ENCODE assay signal across 20 cellular contexts in genomic region chrX:102723456-102723855, GRCh38.
"Had no signal": no experiment of that assay in that cellular context is flagged by ENCODE, and none has a peak within 500 bp of the region (broad histone marks: within the 10 kb centered on the region; RNA-seq: fewer than 3 reads in every experiment).

No MANE protein-coding gene starts in this region.

- H3K36me3 ChIP-seq: brain microvascular endothelial cell, gastroesophageal sphincter, lower lobe of right lung, sigmoid colon, upper lobe of right lung had no signal

- H3K4me1 ChIP-seq: gastroesophageal sphincter, lower lobe of right lung, upper lobe of right lung had no signal

- H3K27me3 Mint-ChIP-seq: activated CD8-positive, alpha-beta T cell treated with anti-CD3 and anti-CD28 coated beads for 36 hours; activated naive CD8-positive, alpha-beta T cell treated with anti-CD3 and anti-CD28 coated beads, Interleukin-2, amount 10 ng/mL, durations not matched to agents 7 days and 5 days had no signal

- H3K27me3 ChIP-seq: brain microvascular endothelial cell, gastroesophageal sphincter, heart right ventricle, sigmoid colon, upper lobe of right lung had no signal

- H3K4me3 Mint-ChIP-seq: activated CD8-positive, alpha-beta T cell treated with anti-CD3 and anti-CD28 coated beads for 36 hours; activated naive CD8-positive, alpha-beta T cell treated with anti-CD3 and anti-CD28 coated beads, Interleukin-2, amount 10 ng/mL, durations not matched to agents 7 days and 5 days; mesothelial cell of epicardium; nephron had no signal

- H3K4me3 ChIP-seq: coronary artery, gastroesophageal sphincter, heart right ventricle, lower lobe of right lung, sigmoid colon, upper lobe of right lung had no signal

- H3K36me3 Mint-ChIP-seq: activated naive CD8-positive, alpha-beta T cell treated with anti-CD3 and anti-CD28 coated beads, Interleukin-2, amount 10 ng/mL, durations not matched to agents 7 days and 5 days had no signal

- H3K9me3 Mint-ChIP-seq: activated CD8-positive, alpha-beta T cell treated with anti-CD3 and anti-CD28 coated beads for 36 hours; activated naive CD8-positive, alpha-beta T cell treated with anti-CD3 and anti-CD28 coated beads, Interleukin-2, amount 10 ng/mL, durations not matched to agents 7 days and 5 days; activated T-helper 2 cell treated with anti-CD3 and anti-CD28 coated beads, Interferon-gamma antibody, Interleukin-2, Interleukin-4, amounts not matched to agents 10 μg/mL and 5 μg/mL and 100 μg/mL, durations not matched to agents 14 hours and 24 hours and 36 hours had no signal

- H3K27ac Mint-ChIP-seq: activated CD8-positive, alpha-beta T cell treated with anti-CD3 and anti-CD28 coated beads for 36 hours; activated naive CD8-positive, alpha-beta T cell treated with anti-CD3 and anti-CD28 coated beads, Interleukin-2, amount 10 ng/mL, durations not matched to agents 7 days and 5 days; activated T-helper 2 cell treated with anti-CD3 and anti-CD28 coated beads, Interferon-gamma antibody, Interleukin-2, Interleukin-4, amounts not matched to agents 10 μg/mL and 5 μg/mL and 100 μg/mL, durations not matched to agents 14 hours and 24 hours and 36 hours; mesothelial cell of epicardium; nephron had no signal

- DNase-seq: activated CD4-positive, alpha-beta T cell treated with anti-CD3 and anti-CD28 coated beads for 48 hours; activated CD4-positive, CD25-positive, alpha-beta regulatory T cell; activated CD8-positive, alpha-beta T cell treated with anti-CD3 and anti-CD28 coated beads for 36 hours; activated naive CD4-positive, alpha-beta T cell treated with Interleukin-2 at 50 U/mL for 16 hours; activated naive CD8-positive, alpha-beta T cell treated with anti-CD3 and anti-CD28 coated beads, Interleukin-2, amount 10 ng/mL, durations not matched to agents 7 days and 5 days; activated T-cell treated with anti-CD3 and anti-CD28 coated beads, Interleukin-2, amount 50 U/mL, for 1 hour; brain microvascular endothelial cell; heart right ventricle; left colon; lower lobe of right lung; sigmoid colon; stimulated activated CD4-positive, alpha-beta T cell treated with anti-CD3 and anti-CD28 coated beads, Interleukin-4, amount 100 ng/mL, for 4 hours; stimulated activated naive CD4-positive, alpha-beta T cell; T-helper 9 cell; upper lobe of right lung had no signal

- H3K4me1 Mint-ChIP-seq: mesothelial cell of epicardium, nephron had no signal

- H3K27ac ChIP-seq: brain microvascular endothelial cell, coronary artery, gastroesophageal sphincter, heart right ventricle, lower lobe of right lung, sigmoid colon, upper lobe of right lung had no signal

- H3K9me3 ChIP-seq: gastroesophageal sphincter, heart right ventricle, lower lobe of right lung, sigmoid colon, upper lobe of right lung had no signal
